ENCODE assay signal across 37 cellular contexts in genomic region chrX:63115196-63115595, GRCh38.
"Had no signal": no experiment of that assay in that cellular context is flagged by ENCODE, and none has a peak within 500 bp of the region (broad histone marks: within the 10 kb centered on the region; RNA-seq: fewer than 3 reads in every experiment).

No MANE protein-coding gene starts in this region.

- DNase-seq: activated effector memory CD4-positive, alpha-beta T cell treated with anti-CD3 and anti-CD28 coated beads, Interleukin-2, amount 50 U/mL, for 16 hours; activated effector memory CD4-positive, alpha-beta T cell treated with Interleukin-2 at 50 U/mL for 16 hours; activated gamma-delta T cell; activated gamma-delta T cell treated with Interleukin-2 at 50 U/mL for 16 hours; activated naive CD4-positive, alpha-beta T cell; activated naive CD4-positive, alpha-beta T cell treated with anti-CD3 and anti-CD28 coated beads for 36 hours; activated naive CD4-positive, alpha-beta T cell treated with anti-CD3 and anti-CD28 coated beads, Interleukin-2, amount 10 ng/mL, durations not matched to agents 7 days and 5 days; activated naive CD4-positive, alpha-beta T cell treated with anti-CD3 and anti-CD28 coated beads, Interleukin-2, amount 50 U/mL, for 16 hours; activated naive CD4-positive, alpha-beta T cell treated with Interleukin-2 at 50 U/mL for 16 hours; activated naive CD8-positive, alpha-beta T cell treated with anti-CD3 and anti-CD28 coated beads for 36 hours; activated naive CD8-positive, alpha-beta T cell treated with anti-CD3 and anti-CD28 coated beads, Interleukin-2, amount 10 ng/mL, durations not matched to agents 7 days and 5 days; activated naive CD8-positive, alpha-beta T cell treated with anti-CD3 and anti-CD28 coated beads, Interleukin-2, amount 50 U/mL, for 24 hours; activated T-cell treated with anti-CD3 and anti-CD28 coated beads, Interleukin-2, amount 50 U/mL, for 24 hours; activated T-cell treated with anti-CD3 and anti-CD28 coated beads, Interleukin-2, amount 50 U/mL, for 4 hours; activated T-cell treated with anti-CD3 and anti-CD28 coated beads, Interleukin-2, amount 50 U/mL, for 48 hours; activated T-cell treated with anti-CD3 and anti-CD28 coated beads, Interleukin-2, amount 50 U/mL, for 72 hours; adrenal gland; amniotic stem cell; amygdala; anterior cingulate cortex; aorta; body of pancreas; brain microvascular endothelial cell; caudate nucleus; central memory CD4-positive, alpha-beta T cell; cerebellar nuclear complex had no signal

- H3K9me3 Mint-ChIP-seq: activated naive CD4-positive, alpha-beta T cell treated with anti-CD3 and anti-CD28 coated beads for 36 hours; activated naive CD4-positive, alpha-beta T cell treated with anti-CD3 and anti-CD28 coated beads, Interleukin-2, amount 50 U/mL, for 24 hours; activated naive CD4-positive, alpha-beta T cell treated with anti-CD3 and anti-CD28 coated beads, Interleukin-2, amount 50 U/mL, for 72 hours; activated naive CD8-positive, alpha-beta T cell treated with anti-CD3 and anti-CD28 coated beads for 36 hours; activated naive CD8-positive, alpha-beta T cell treated with anti-CD3 and anti-CD28 coated beads, Interleukin-2, amount 10 ng/mL, durations not matched to agents 7 days and 5 days; activated naive CD8-positive, alpha-beta T cell treated with anti-CD3 and anti-CD28 coated beads, Interleukin-2, amount 50 U/mL, for 24 hours; activated T-cell treated with anti-CD3 and anti-CD28 coated beads, Interleukin-2, amount 50 U/mL, for 24 hours; activated T-cell treated with anti-CD3 and anti-CD28 coated beads, Interleukin-2, amount 50 U/mL, for 4 hours; activated T-cell treated with anti-CD3 and anti-CD28 coated beads, Interleukin-2, amount 50 U/mL, for 72 hours; activated T-helper 1 cell treated with anti-CD3 and anti-CD28 coated beads, Interleukin-12 subunit alpha, Interleukin-12 subunit beta, Interleukin-2, Interleukin-4 antibody, amounts not matched to agents 30 ng/mL and 10 ng/mL and 1 ng/mL, durations not matched to agents 14 hours and 24 hours and 36 hours; activated T-helper 17 cell treated with anti-CD3 and anti-CD28 coated beads, Interleukin-2, amount 50 U/mL, for 72 hours; central memory CD8-positive, alpha-beta T cell had no signal

- H3K4me3 ChIP-seq: adrenal gland, ascending aorta, body of pancreas, breast epithelium, cardiac muscle cell had no signal

- H3K36me3 Mint-ChIP-seq: activated naive CD4-positive, alpha-beta T cell treated with anti-CD3 and anti-CD28 coated beads, Interleukin-2, amount 10 ng/mL, durations not matched to agents 7 days and 5 days; activated naive CD4-positive, alpha-beta T cell treated with anti-CD3 and anti-CD28 coated beads, Interleukin-2, amount 50 U/mL, for 24 hours; activated naive CD4-positive, alpha-beta T cell treated with anti-CD3 and anti-CD28 coated beads, Interleukin-2, amount 50 U/mL, for 72 hours; activated naive CD8-positive, alpha-beta T cell; activated naive CD8-positive, alpha-beta T cell treated with anti-CD3 and anti-CD28 coated beads for 36 hours; activated naive CD8-positive, alpha-beta T cell treated with anti-CD3 and anti-CD28 coated beads, Interleukin-2, amount 10 ng/mL, durations not matched to agents 7 days and 5 days; brain had no signal

- H3K4me3 Mint-ChIP-seq: activated naive CD4-positive, alpha-beta T cell treated with anti-CD3 and anti-CD28 coated beads for 36 hours; activated naive CD4-positive, alpha-beta T cell treated with anti-CD3 and anti-CD28 coated beads, Interleukin-2, amount 10 ng/mL, durations not matched to agents 7 days and 5 days; activated naive CD4-positive, alpha-beta T cell treated with anti-CD3 and anti-CD28 coated beads, Interleukin-2, amount 50 U/mL, for 24 hours; activated naive CD8-positive, alpha-beta T cell; activated naive CD8-positive, alpha-beta T cell treated with anti-CD3 and anti-CD28 coated beads for 36 hours; activated naive CD8-positive, alpha-beta T cell treated with anti-CD3 and anti-CD28 coated beads, Interleukin-2, amount 10 ng/mL, durations not matched to agents 7 days and 5 days; activated naive CD8-positive, alpha-beta T cell treated with anti-CD3 and anti-CD28 coated beads, Interleukin-2, amount 50 U/mL, for 24 hours; activated T-cell treated with anti-CD3 and anti-CD28 coated beads, Interleukin-2, amount 50 U/mL, for 24 hours; activated T-cell treated with anti-CD3 and anti-CD28 coated beads, Interleukin-2, amount 50 U/mL, for 4 hours; activated T-cell treated with anti-CD3 and anti-CD28 coated beads, Interleukin-2, amount 50 U/mL, for 72 hours; activated T-helper 1 cell treated with anti-CD3 and anti-CD28 coated beads, Interleukin-12 subunit alpha, Interleukin-12 subunit beta, Interleukin-2, Interleukin-4 antibody, amounts not matched to agents 30 ng/mL and 10 ng/mL and 1 ng/mL, durations not matched to agents 14 hours and 24 hours and 36 hours; activated T-helper 17 cell treated with anti-CD3 and anti-CD28 coated beads, Interleukin-2, amount 50 U/mL, for 72 hours; brain; central memory CD8-positive, alpha-beta T cell had no signal

- H3K36me3 ChIP-seq: adrenal gland, ascending aorta, brain microvascular endothelial cell, breast epithelium, cardiac muscle cell had no signal

- H3K27me3 ChIP-seq: adrenal gland, ascending aorta, body of pancreas, brain microvascular endothelial cell, cardiac muscle cell had no signal

- H3K4me1 ChIP-seq: adrenal gland, ascending aorta, body of pancreas, breast epithelium had no signal

- H3K9me3 ChIP-seq: adrenal gland, ascending aorta, body of pancreas, breast epithelium had no signal

- H3K27ac ChIP-seq: adrenal gland, ascending aorta, body of pancreas, brain microvascular endothelial cell, breast epithelium, cardiac muscle cell had no signal

- ATAC-seq: activated naive CD4-positive, alpha-beta T cell treated with anti-CD3 and anti-CD28 coated beads, Interleukin-2, amount 50 U/mL, for 72 hours; activated naive CD8-positive, alpha-beta T cell treated with anti-CD3 and anti-CD28 coated beads, Interleukin-2, amount 50 U/mL, for 24 hours; activated T-cell treated with anti-CD3 and anti-CD28 coated beads, Interleukin-2, amount 50 U/mL, for 4 hours; activated T-cell treated with anti-CD3 and anti-CD28 coated beads, Interleukin-2, amount 50 U/mL, for 72 hours; activated T-helper 17 cell treated with anti-CD3 and anti-CD28 coated beads, Interleukin-2, amount 50 U/mL, for 72 hours; body of pancreas had no signal

- H3K27ac Mint-ChIP-seq: activated naive CD4-positive, alpha-beta T cell treated with anti-CD3 and anti-CD28 coated beads for 36 hours; activated naive CD4-positive, alpha-beta T cell treated with anti-CD3 and anti-CD28 coated beads, Interleukin-2, amount 10 ng/mL, durations not matched to agents 7 days and 5 days; activated naive CD4-positive, alpha-beta T cell treated with anti-CD3 and anti-CD28 coated beads, Interleukin-2, amount 50 U/mL, for 24 hours; activated naive CD4-positive, alpha-beta T cell treated with anti-CD3 and anti-CD28 coated beads, Interleukin-2, amount 50 U/mL, for 72 hours; activated naive CD8-positive, alpha-beta T cell; activated naive CD8-positive, alpha-beta T cell treated with anti-CD3 and anti-CD28 coated beads for 36 hours; activated naive CD8-positive, alpha-beta T cell treated with anti-CD3 and anti-CD28 coated beads, Interleukin-2, amount 10 ng/mL, durations not matched to agents 7 days and 5 days; activated naive CD8-positive, alpha-beta T cell treated with anti-CD3 and anti-CD28 coated beads, Interleukin-2, amount 50 U/mL, for 24 hours; activated T-cell treated with anti-CD3 and anti-CD28 coated beads, Interleukin-2, amount 50 U/mL, for 24 hours; activated T-cell treated with anti-CD3 and anti-CD28 coated beads, Interleukin-2, amount 50 U/mL, for 72 hours; activated T-helper 1 cell treated with anti-CD3 and anti-CD28 coated beads, Interleukin-12 subunit alpha, Interleukin-12 subunit beta, Interleukin-2, Interleukin-4 antibody, amounts not matched to agents 30 ng/mL and 10 ng/mL and 1 ng/mL, durations not matched to agents 14 hours and 24 hours and 36 hours; activated T-helper 17 cell treated with anti-CD3 and anti-CD28 coated beads, Interleukin-2, amount 50 U/mL, for 72 hours; activated T-helper 2 cell treated with anti-CD3 and anti-CD28 coated beads, Interferon-gamma antibody, Interleukin-2, Interleukin-4, amounts not matched to agents 10 μg/mL and 5 μg/mL and 100 μg/mL, durations not matched to agents 14 hours and 24 hours and 36 hours; brain had no signal

- H3K4me1 Mint-ChIP-seq: activated naive CD4-positive, alpha-beta T cell treated with anti-CD3 and anti-CD28 coated beads, Interleukin-2, amount 10 ng/mL, durations not matched to agents 7 days and 5 days; activated naive CD4-positive, alpha-beta T cell treated with anti-CD3 and anti-CD28 coated beads, Interleukin-2, amount 50 U/mL, for 24 hours; activated naive CD8-positive, alpha-beta T cell treated with anti-CD3 and anti-CD28 coated beads for 36 hours; activated naive CD8-positive, alpha-beta T cell treated with anti-CD3 and anti-CD28 coated beads, Interleukin-2, amount 10 ng/mL, durations not matched to agents 7 days and 5 days; activated naive CD8-positive, alpha-beta T cell treated with anti-CD3 and anti-CD28 coated beads, Interleukin-2, amount 50 U/mL, for 24 hours; activated T-helper 17 cell treated with anti-CD3 and anti-CD28 coated beads, Interleukin-2, amount 50 U/mL, for 72 hours; brain; central memory CD8-positive, alpha-beta T cell had no signal

- H3K27me3 Mint-ChIP-seq: activated naive CD4-positive, alpha-beta T cell treated with anti-CD3 and anti-CD28 coated beads, Interleukin-2, amount 10 ng/mL, durations not matched to agents 7 days and 5 days; activated naive CD4-positive, alpha-beta T cell treated with anti-CD3 and anti-CD28 coated beads, Interleukin-2, amount 50 U/mL, for 24 hours; activated naive CD8-positive, alpha-beta T cell; activated naive CD8-positive, alpha-beta T cell treated with anti-CD3 and anti-CD28 coated beads for 36 hours; activated naive CD8-positive, alpha-beta T cell treated with anti-CD3 and anti-CD28 coated beads, Interleukin-2, amount 10 ng/mL, durations not matched to agents 7 days and 5 days; activated naive CD8-positive, alpha-beta T cell treated with anti-CD3 and anti-CD28 coated beads, Interleukin-2, amount 50 U/mL, for 24 hours; activated T-helper 17 cell treated with anti-CD3 and anti-CD28 coated beads, Interleukin-2, amount 50 U/mL, for 72 hours; brain; central memory CD8-positive, alpha-beta T cell had no signal
